Comparison of ENCODE assay signal across 8 cellular contexts in the genomic region with DNA sequence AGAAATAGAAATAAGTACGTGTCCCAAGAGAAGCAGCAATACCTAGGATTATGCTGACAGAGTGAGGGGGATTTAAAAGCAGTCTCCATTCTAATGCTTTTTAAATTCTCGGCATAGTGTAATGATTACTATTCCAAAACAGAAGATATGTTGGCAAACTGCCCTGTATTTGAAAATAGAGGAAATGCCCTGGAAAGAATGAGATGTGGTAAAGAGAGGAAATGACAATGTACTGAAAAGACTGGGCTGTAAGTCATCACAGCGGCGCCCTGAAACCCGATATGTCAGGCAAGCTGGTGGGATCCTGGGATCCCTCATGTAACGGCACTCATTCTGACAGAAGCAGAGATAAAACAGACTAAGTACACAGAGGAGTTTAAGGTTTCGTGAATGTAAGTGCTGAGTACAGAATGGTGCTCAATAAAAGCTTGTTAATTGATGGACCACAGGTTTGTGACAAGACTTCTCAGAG.
DNase-seq lines count a peak whose midpoint lies in the region; ATAC-seq and TF ChIP-seq lines count a peak whose summit lies in the region.

No MANE protein-coding gene starts in this region.

- peak overlapping the region; percentile 16 for H3K4me2 ChIP-seq in hepatocyte

- no peaks in the 10 kb centered on the region for H3K36me3 ChIP-seq in hepatocyte (replicated peaks; ENCODE audit: insufficient read depth, low read depth)

- TF ChIP-seq CTCF in WI38 (IDR thresholded peaks at IDR 0.05; ENCODE audit: low read depth, low read length) (no peak), hepatocyte (IDR thresholded peaks at IDR 0.05; ENCODE audit: poor library complexity) (no peak), GM13976 (IDR thresholded peaks at IDR 0.05; ENCODE audit: borderline replicate concordance, control extremely low read depth, extremely low read depth, insufficient read depth, missing control alignments) (no peak)

- no peaks in the 10 kb centered on the region for H3K27me3 ChIP-seq in hepatocyte

- no peaks in the 10 kb centered on the region for H3K9me3 ChIP-seq in hepatocyte (ENCODE audit: low read depth)

- H4K20me1 ChIP-seq in hepatocyte (ENCODE audit: insufficient read depth, poor library complexity, severe bottlenecking), result no peaks in the 10 kb centered on the region

- in situ Hi-C loops in GM13976 (cut with MboI; ENCODE audit: low sequenced_read_pairs, unreplicated experiment), result no loop called here

- H3K79me2 ChIP-seq in hepatocyte, result no peaks in the 10 kb centered on the region

- H2AFZ ChIP-seq in hepatocyte, result no peak overlapping the region

- WGBS in hepatocyte (ENCODE audit: low lambda C conversion rate, missing lambda C conversion rate), result 28% methylated on average over 7 of the region's 7 CpGs

- H3K4me1 ChIP-seq in hepatocyte (ENCODE audit: insufficient read depth), result peaks cover 15% of the 10 kb centered on the region

- H3K4me3 ChIP-seq in WI38 (ENCODE audit: low read depth, low read length), result peak overlapping the region; percentile 38
- no peak overlapping the region for H3K4me3 ChIP-seq in hepatocyte

- H3K27ac ChIP-seq in hepatocyte, result peak overlapping the region; percentile 54

- DNase-seq in CD1c-positive myeloid dendritic cell (ENCODE audit: extremely low spot score) (peak; percentile 91), HuH-7 (ENCODE audit: low spot score) (peak; percentile 26), hepatocyte (ENCODE audit: low spot score) (peak; percentile 66), NCI-H774 (lab: John Stamatoyannopoulos, UW) (no peak), GM13976 (ENCODE audit: low spot score) (no peak)
- DNase-seq in activated CD8-positive, alpha-beta memory T cell treated with anti-CD3 and anti-CD28 coated beads, Interleukin-2, amount 50 U/mL, for 48 hours, result no peak

- ATAC-seq in GM18498 (IDR thresholded peaks at IDR 0.05; ENCODE audit: unreplicated experiment), result no peak

- no peaks in the 10 kb centered on the region for H3K9me2 ChIP-seq in hepatocyte (replicated peaks; ENCODE audit: insufficient read depth)

Comparison
In these comparisons a context has a peak if more than half of its experiments do, and no peak if none do; other contexts are left out.
1. DNase-seq: peak in CD1c-positive myeloid dendritic cell (single experiment), HuH-7 (single experiment) and hepatocyte (single experiment); none in NCI-H774 (single experiment), GM13976 (single experiment) and activated CD8-positive, alpha-beta memory T cell treated with anti-CD3 and anti-CD28 coated beads, Interleukin-2, amount 50 U/mL, for 48 hours (single experiment).